ENCODE assay signal across 26 cellular contexts in genomic region chr10:95435548-95436279, GRCh38.
DNase-seq lines count a peak whose midpoint lies in the region; ATAC-seq, FAIRE-seq and TF ChIP-seq lines count a peak whose summit lies in the region.
"Had no signal": no experiment of that assay in that cellular context is flagged by ENCODE, and none has a peak within 500 bp of the region (broad histone marks: within the 10 kb centered on the region; RNA-seq: fewer than 3 reads in every experiment).

No MANE protein-coding gene starts in this region.

- intact Hi-C loops in heart right ventricle (cut with DNase I): loop anchor here in 1 of 10 donors (5.0 kb wide), 1 partner anchor 37 kb away; no protein-coding TSS in a partner anchor
- intact Hi-C loops in left cardiac atrium (cut with DNase I): loop anchor here in 1 of 2 donors (10.0 kb wide), 1 partner anchor 129 kb away; the partner anchor contains the start of gene SORBS1
- intact Hi-C loops in kidney (cut with DNase I): no loop called here
- intact Hi-C loops in sigmoid colon (cut with DNase I): no loop called here

- H3K27me3 ChIP-seq in heart right ventricle: no peaks in the 10 kb centered on the region
- no peaks in the 10 kb centered on the region for H3K27me3 ChIP-seq in sigmoid colon
- H3K27me3 ChIP-seq: BE2C, hepatocyte had no signal

- H3K9me3 ChIP-seq in heart right ventricle (no peaks in the 10 kb centered on the region), kidney (ENCODE audit: control insufficient read depth in 1 of 2, low read length in 2 of 2) (no peaks in the 10 kb centered on the region), sigmoid colon (no peaks in the 10 kb centered on the region)
- H3K9me3 ChIP-seq: A549, BE2C had no signal

- no peak for TF ChIP-seq EP300 in sigmoid colon (IDR thresholded peaks at IDR 0.05)

- no peak for FAIRE-seq in kidney (lab: Jason Lieb, UNC)
- FAIRE-seq: A549, islet of Langerhans, RCC 7860 had no signal

- no peak for DNase-seq in heart right ventricle
- DNase-seq in left cardiac atrium: no peak
- no peak for DNase-seq in kidney
- no peak for DNase-seq in sigmoid colon
- DNase-seq in SHP77 treated with DMSO at 0.1 percent for 48 hours (lab: John Stamatoyannopoulos, UW): no peak
- no peak for DNase-seq in ecto neural progenitor cell (ENCODE audit: low spot score)
- no peak for DNase-seq in KBM-7
- DNase-seq: activated CD8-positive, alpha-beta T cell treated with anti-CD3 and anti-CD28 coated beads, Interleukin-2, amount 10 ng/mL, durations not matched to agents 7 days and 5 days; activated naive CD4-positive, alpha-beta T cell; activated T-cell treated with anti-CD3 and anti-CD28 coated beads, Interleukin-2, amount 50 U/mL, for 1 hour; amniotic stem cell; BE2C; effector memory CD4-positive, alpha-beta T cell; NCI-H1092 treated with DMSO at 0.1 percent for 48 hours; NCI-H2029 treated with DMSO at 0.1 percent for 48 hours; posterior cingulate gyrus; stimulated activated CD4-positive, alpha-beta T cell treated with anti-CD3 and anti-CD28 coated beads, Interleukin-2, amount 100 ng/mL, for 24 hours; stimulated activated naive CD4-positive, alpha-beta T cell; T1000 had no signal

- in situ Hi-C loops in KBM-7 (cut with MboI; ENCODE audit: low pct_unique_long_range_greater_than_20kb, low sequenced_read_pairs): loop anchor here (10.0 kb wide), 1 partner anchor 159 kb away; no protein-coding TSS in a partner anchor

- WGBS in heart right ventricle, 2 donors: 64 to 67% methylated on average over 13 of the region's 13 CpGs
- WGBS in sigmoid colon, 2 donors: 93 to 94% methylated on average over 13 of the region's 13 CpGs

- H3K36me3 ChIP-seq in heart right ventricle (peaks cover 0 to 58% (median 0%) of the 10 kb centered on the region in 9 donors), kidney (ENCODE audit: control insufficient read depth in 1 of 2, insufficient read depth in 2 of 2, low read length in 2 of 2) (peaks cover 0 to 8% of the 10 kb centered on the region in 2 donors), sigmoid colon (peaks cover 6 to 91% (median 21%) of the 10 kb centered on the region in 4 donors)
- H3K36me3 ChIP-seq: BE2C had no signal

- H3K9ac ChIP-seq in kidney (ENCODE audit: low read length in 2 of 2): no peak overlapping the region

- no peak overlapping the region for H3K4me3 ChIP-seq in heart right ventricle
- no peak overlapping the region for H3K4me3 ChIP-seq in kidney (ENCODE audit: low read length in 2 of 2)
- H3K4me3 ChIP-seq in sigmoid colon: no peak overlapping the region
- H3K4me3 ChIP-seq: A549, hepatocyte, SK-N-MC had no signal

- no peak for TF ChIP-seq CTCF in heart right ventricle (IDR thresholded peaks at IDR 0.05)
- no peak for TF ChIP-seq CTCF in kidney (IDR thresholded peaks at IDR 0.05; ENCODE audit: borderline replicate concordance, extremely low read depth, insufficient read depth)
- TF ChIP-seq CTCF in sigmoid colon (IDR thresholded peaks at IDR 0.05): no peak

- peak in 2 of 8 donors; percentile 4 for ATAC-seq in heart right ventricle
- ATAC-seq in left cardiac atrium: no peak
- no peak for ATAC-seq in GM21390 (IDR thresholded peaks at IDR 0.05; ENCODE audit: unreplicated experiment)
- ATAC-seq: A549; activated CD8-positive, alpha-beta T cell treated with anti-CD3 and anti-CD28 coated beads, Interleukin-2, amount 10 ng/mL, durations not matched to agents 7 days and 5 days; natural killer cell treated with Interleukin-12 subunit alpha and Interleukin-12 subunit beta and Interleukin-15 and Interleukin-18, amount 100 ng/mL, for 72 hours had no signal

- H3K27ac ChIP-seq in heart right ventricle (peak overlapping the region in 9 of 10 donors; percentile 59 to 95 (median 80)), kidney (ENCODE audit: low read depth in 2 of 2, low read length in 2 of 2) (peak overlapping the region; percentile 47 to 51), sigmoid colon (peak overlapping the region; percentile 84 to 98 (median 90))
- H3K27ac ChIP-seq: A549, hepatocyte, SK-N-MC had no signal

- H3K4me1 ChIP-seq in heart right ventricle (peaks cover 42 to 99% (median 85%) of the 10 kb centered on the region in 9 donors), kidney (ENCODE audit: control insufficient read depth in 1 of 2, insufficient read depth in 1 of 2, low read depth in 1 of 2, low read length in 2 of 2) (peaks cover 0 to 8% of the 10 kb centered on the region in 2 donors), sigmoid colon (peaks cover 0 to 100% (median 98%) of the 10 kb centered on the region in 4 donors)
- H3K4me1 ChIP-seq: A549, BE2C had no signal

- no peak for TF ChIP-seq POLR2A in sigmoid colon (IDR thresholded peaks at IDR 0.05)
